21 cellular contexts compared by ENCODE assay signal in the genomic region with DNA sequence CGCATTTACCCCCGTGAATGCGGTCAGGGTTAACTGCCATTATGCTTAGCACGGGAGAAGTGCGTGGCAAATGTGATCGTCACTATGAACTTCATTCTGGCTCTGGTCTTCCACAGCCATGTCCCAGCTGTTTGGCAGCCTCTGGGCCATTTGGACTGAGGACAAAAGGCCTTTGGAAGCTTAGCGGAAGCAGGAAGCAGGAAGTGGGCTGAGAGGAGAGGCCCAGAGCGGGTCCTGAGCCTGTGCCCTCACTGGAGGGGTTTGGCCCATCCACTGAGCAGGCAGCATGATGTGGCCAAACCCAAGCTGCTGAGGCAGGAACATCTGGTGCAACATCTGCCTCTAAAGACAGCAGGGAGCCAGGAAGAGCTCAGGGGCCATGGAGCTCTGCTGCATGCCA.
"Had no signal": no experiment of that assay in that cellular context is flagged by ENCODE, and none has a peak within 500 bp of the region (broad histone marks: within the 10 kb centered on the region; RNA-seq: fewer than 3 reads in every experiment).

No MANE protein-coding gene starts in this region.

- H3K36me3 ChIP-seq: esophagus squamous epithelium, tibial nerve, WERI-Rb-1 had no signal

- H3K27me3 ChIP-seq: tibial nerve had no signal

- DNase-seq: activated CD4-positive, alpha-beta T cell treated with anti-CD3 and anti-CD28 coated beads for 1 hour; activated CD8-positive, alpha-beta memory T cell treated with anti-CD3 and anti-CD28 coated beads for 24 hours; activated CD8-positive, alpha-beta memory T cell treated with anti-CD3 and anti-CD28 coated beads, Interleukin-2, amount 50 U/mL, for 48 hours; activated effector memory CD4-positive, alpha-beta T cell treated with Interleukin-2 at 50 U/mL for 16 hours; activated naive CD4-positive, alpha-beta T cell treated with anti-CD3 and anti-CD28 coated beads, Interleukin-2, amount 10 ng/mL, durations not matched to agents 7 days and 5 days; activated naive CD8-positive, alpha-beta T cell treated with anti-CD3 and anti-CD28 coated beads, Interleukin-2, amount 50 U/mL, for 24 hours; activated T-cell treated with anti-CD3 and anti-CD28 coated beads, Interleukin-2, amount 50 U/mL, for 48 hours; anterior cingulate cortex; effector CD4-positive, alpha-beta T cell; esophagus squamous epithelium; hippocampal formation; mesendoderm; retina; stimulated activated CD4-positive, alpha-beta T cell treated with anti-CD3 and anti-CD28 coated beads, Interleukin-15, amount 100 ng/mL, for 24 hours; stimulated activated CD4-positive, alpha-beta T cell treated with anti-CD3 and anti-CD28 coated beads, Interleukin-2, amount 100 ng/mL, for 48 hours; WERI-Rb-1 had no signal

- H3K27ac ChIP-seq: coronary artery, esophagus squamous epithelium, skin epidermis, tibial nerve, WERI-Rb-1 had no signal

- FAIRE-seq: keratinocyte had no signal

- H3K4me1 ChIP-seq: esophagus squamous epithelium had no signal

- H3K4me3 ChIP-seq: coronary artery, esophagus squamous epithelium, skin epidermis, tibial nerve had no signal

- H3K9me3 ChIP-seq: esophagus squamous epithelium had no signal

- ATAC-seq: activated naive CD8-positive, alpha-beta T cell treated with anti-CD3 and anti-CD28 coated beads, Interleukin-2, amount 50 U/mL, for 24 hours; natural killer cell treated with Interleukin-12 subunit alpha and Interleukin-12 subunit beta and Interleukin-15 and Interleukin-18, amount 100 ng/mL, for 72 hours had no signal
